8 cellular contexts compared by ENCODE assay signal in the genomic region with DNA sequence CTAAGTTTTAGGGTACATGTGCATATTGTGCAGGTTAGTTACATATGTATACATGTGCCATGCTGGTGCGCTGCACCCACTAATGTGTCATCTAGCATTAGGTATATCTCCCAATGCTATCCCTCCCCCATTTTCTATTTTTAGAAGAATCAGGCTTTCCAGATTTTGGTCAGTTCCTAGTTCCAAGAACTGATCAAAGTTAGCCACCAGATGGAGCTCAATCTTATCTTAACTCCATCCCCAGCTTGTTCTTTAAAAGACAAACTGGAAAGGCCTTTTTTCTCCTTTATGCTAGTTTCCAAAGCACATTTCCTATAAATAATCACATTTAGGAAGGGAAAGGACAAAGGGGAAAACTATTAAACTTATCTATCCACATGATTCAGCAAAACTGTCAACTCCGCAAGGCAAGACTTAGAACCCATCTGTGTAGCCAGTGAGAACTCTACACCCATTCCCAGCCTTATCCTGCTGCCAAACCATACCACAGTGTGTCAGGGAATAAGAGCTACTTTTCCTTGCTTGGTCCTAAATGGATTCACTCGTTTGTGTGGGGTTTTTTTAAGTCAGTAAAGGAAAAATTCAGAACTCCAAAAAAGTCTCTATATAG. TPM values are rescaled to one million over a fixed set of nuclear protein-coding genes. Genes with fewer than 3 reads are reported as not detected.
DNase-seq lines count a peak whose midpoint lies in the region; ATAC-seq and TF ChIP-seq lines count a peak whose summit lies in the region.

No MANE protein-coding gene starts in this region.

- H3K4me1 ChIP-seq in Loucy (ENCODE audit: insufficient read depth, low read length, poor library complexity, severe bottlenecking): no peaks in the 10 kb centered on the region

- peak; percentile 54 for TF ChIP-seq CTCF in Loucy (conservative IDR thresholded peaks at IDR 0.05; ENCODE audit: low read length)
- peak; percentile 47 for TF ChIP-seq CTCF in cardiac fibroblast (IDR thresholded peaks at IDR 0.05; ENCODE audit: low read depth, low read length)

- H3K4me2 ChIP-seq in Loucy (ENCODE audit: low read depth, low read length, poor library complexity, severe bottlenecking): no peak overlapping the region

- no peak overlapping the region for H2AFZ ChIP-seq in Loucy (ENCODE audit: low read length)

- H3K27me3 ChIP-seq in Loucy (ENCODE audit: insufficient read depth, low read length, poor library complexity, severe bottlenecking): no peaks in the 10 kb centered on the region

- H3K9me2 ChIP-seq in Loucy (replicated peaks; ENCODE audit: low read depth, low read length): no peaks in the 10 kb centered on the region

- no peaks in the 10 kb centered on the region for H4K20me1 ChIP-seq in Loucy (ENCODE audit: insufficient read depth, low read length, poor library complexity, severe bottlenecking)

- no peaks in the 10 kb centered on the region; the same call in 1 of the 2 replicates for H3K79me2 ChIP-seq in Loucy (ENCODE audit: insufficient read depth, low read length)

- no peaks in the 10 kb centered on the region for H3K9me3 ChIP-seq in Loucy (ENCODE audit: insufficient read depth, low read depth, low read length)

- H3K36me3 ChIP-seq in Loucy (ENCODE audit: insufficient read depth, low read length): no peaks in the 10 kb centered on the region; the same call in 1 of the 2 replicates

- no peak for ATAC-seq in GM18520 (IDR thresholded peaks at IDR 0.05; ENCODE audit: unreplicated experiment)
- ATAC-seq in HG03039 (IDR thresholded peaks at IDR 0.05; ENCODE audit: unreplicated experiment): no peak

- DNase-seq in EL: peak; percentile 50
- peak; percentile 77 to 80 for DNase-seq in cardiac fibroblast (ENCODE audit: low read depth in 2 of 2)
- DNase-seq in myocyte (ENCODE audit: low read depth): peak; percentile 67
- DNase-seq in activated CD4-positive, CD25-positive, alpha-beta regulatory T cell treated with anti-CD3 and anti-CD28 coated beads, Interleukin-2, amount 50 U/mL, for 72 hours: no peak
- no peak for DNase-seq in NCI-H1092 (lab: John Stamatoyannopoulos, UW)

- H3K4me3 ChIP-seq in Loucy (ENCODE audit: low read length, poor library complexity, severe bottlenecking): no peak overlapping the region
- H3K4me3 ChIP-seq in cardiac fibroblast (replicated peaks in 1 of 2; ENCODE audit: low read depth in 2 of 2, low read length in 2 of 2): no peak overlapping the region

- H3F3A ChIP-seq in Loucy (ENCODE audit: low read depth): no peaks in the 10 kb centered on the region

- no peak overlapping the region for H3K9ac ChIP-seq in Loucy (ENCODE audit: low read depth, low read length, poor library complexity, severe bottlenecking)

RNA-seq across cellular contexts. Expression of gene KHDC1, which starts 22.8 kb away (rescaled TPM):
- total RNA-seq in myocyte: 1.5 and 2.8 TPM in 2 replicates
- 4.8 TPM for polyA plus RNA-seq in myocyte (2012)

Comparison
In these comparisons a context has a peak if more than half of its experiments do, and no peak if none do; other contexts are left out.
1. DNase-seq: peak in EL (single experiment), cardiac fibroblast (2 of 2) and myocyte (single experiment); none in activated CD4-positive, CD25-positive, alpha-beta regulatory T cell treated with anti-CD3 and anti-CD28 coated beads, Interleukin-2, amount 50 U/mL, for 72 hours (single experiment) and NCI-H1092 (single experiment).